ENCODE assay signal across 17 cellular contexts in genomic region chr3:42019953-42020260, GRCh38. TPM values are rescaled to one million over a fixed set of nuclear protein-coding genes. Genes with fewer than 3 reads are reported as not detected.
DNase-seq lines count a peak whose midpoint lies in the region; ATAC-seq, FAIRE-seq and TF ChIP-seq lines count a peak whose summit lies in the region.
"Had no signal": no experiment of that assay in that cellular context is flagged by ENCODE, and none has a peak within 500 bp of the region (broad histone marks: within the 10 kb centered on the region; RNA-seq: fewer than 3 reads in every experiment).

No MANE protein-coding gene starts in this region.

- peaks cover 7% of the 10 kb centered on the region for H3K36me3 Mint-ChIP-seq in memory B cell

- no peaks in the 10 kb centered on the region for H3K27me3 Mint-ChIP-seq in memory B cell
- H3K27me3 Mint-ChIP-seq: dendritic cell treated with granulocyte-macrophage colony-stimulating factor and Interleukin-4, amounts not matched to agents 40 ng/mL and 50 ng/mL, for 4 days had no signal

- H3K27me3 ChIP-seq in Karpas-422 (ENCODE audit: low read length), result no peaks in the 10 kb centered on the region
- H3K27me3 ChIP-seq in GM12878 (replicated peaks in 1 of 2; ENCODE audit: control insufficient read depth in 2 of 2, insufficient read depth in 2 of 2, low read length in 1 of 2), result no peaks in the 10 kb centered on the region
- no peaks in the 10 kb centered on the region for H3K27me3 ChIP-seq in stomach
- H3K27me3 ChIP-seq: BLaER1 treated with 17β-estradiol and CSF1 and Interleukin-3, amounts not matched to agents 10 nM and 100 nM had no signal

- ATAC-seq in GM12878, result no peak
- no peak for ATAC-seq in memory B cell (ENCODE audit: low read depth)
- no peak for ATAC-seq in omental fat pad (ENCODE audit: low FRiP score)
- ATAC-seq: K562; stimulated activated naive CD8-positive, alpha-beta T cell treated with anti-CD3 and anti-CD28 coated beads, Interleukin-15, Interleukin-2, amounts not matched to agents 100 U/mL and 50 U/mL, for 24 hours had no signal

- intact Hi-C loops in GM12878 (cut with micrococcal nuclease; ENCODE audit: unreplicated experiment), result no loop called here
- intact Hi-C loops in stomach (cut with DNase I; ENCODE audit: low total_unique reads), result loop anchor here (5.0 kb wide), 1 partner anchor 77 kb away; no protein-coding TSS in a partner anchor

- H3K4me1 ChIP-seq in Karpas-422 (ENCODE audit: low read length) (peaks cover 99% of the 10 kb centered on the region), GM12878 (ENCODE audit: control insufficient read depth, insufficient read depth, low read length) (peaks cover 20% of the 10 kb centered on the region), stomach (peaks cover 51 to 99% (median 82%) of the 10 kb centered on the region in 4 donors)

- peaks cover 100% of the 10 kb centered on the region for H3K79me2 ChIP-seq in Karpas-422 (ENCODE audit: low read length)
- H3K79me2 ChIP-seq in GM12878 (ENCODE audit: control insufficient read depth, insufficient read depth, low read length), result peaks cover 96% of the 10 kb centered on the region

- peak overlapping the region; percentile 36 for H3K4me3 Mint-ChIP-seq in memory B cell
- H3K4me3 Mint-ChIP-seq: dendritic cell treated with granulocyte-macrophage colony-stimulating factor and Interleukin-4, amounts not matched to agents 40 ng/mL and 50 ng/mL, for 4 days had no signal

- H3K27ac ChIP-seq in Karpas-422 (ENCODE audit: low read length), result no peak overlapping the region
- H3K27ac ChIP-seq in GM12878 (ENCODE audit: control insufficient read depth, insufficient read depth), result no peak overlapping the region
- H3K27ac ChIP-seq in stomach, result peak overlapping the region; percentile 12 to 89 (median 63)

- H4K20me1 ChIP-seq in Karpas-422 (ENCODE audit: insufficient read depth, low read depth, low read length) (peaks cover 73% of the 10 kb centered on the region), GM12878 (ENCODE audit: control insufficient read depth, insufficient read depth) (0 out of 2 replicates have a peak, but pooled peaks cover 3% of the 10 kb centered on the region)

- H3K36me3 ChIP-seq in Karpas-422 (ENCODE audit: insufficient read depth, low read length) (no peaks in the 10 kb centered on the region), GM12878 (ENCODE audit: control insufficient read depth in 2 of 2, insufficient read depth in 2 of 2, low read length in 1 of 2) (no peaks in the 10 kb centered on the region), stomach (no peaks in the 10 kb centered on the region)

- H3K4me2 ChIP-seq in Karpas-422 (ENCODE audit: low read depth, low read length, poor library complexity, severe bottlenecking) (peak overlapping the region; percentile 17), GM12878 (ENCODE audit: control insufficient read depth, insufficient read depth) (peak overlapping the region; percentile 57)

- SMC1A ChIA-PET in GM12878 (lab: Charles Lee; ENCODE audit: uncharacterized antibody, unreplicated experiment), result interaction anchor here (1.1 to 9.6 kb wide), 6 partner anchors 9 to 75 kb away, joined by 3 to 109 read pairs (median 5); no protein-coding TSS in a partner anchor

- no peaks in the 10 kb centered on the region for H3K9me3 Mint-ChIP-seq in memory B cell
- H3K9me3 Mint-ChIP-seq: activated T-helper 2 cell treated with anti-CD3 and anti-CD28 coated beads, Interferon-gamma antibody, Interleukin-2, Interleukin-4, amounts not matched to agents 10 μg/mL and 5 μg/mL and 100 μg/mL, durations not matched to agents 14 hours and 24 hours and 36 hours; dendritic cell treated with granulocyte-macrophage colony-stimulating factor and Interleukin-4, amounts not matched to agents 40 ng/mL and 50 ng/mL, for 4 days had no signal

- no peak for TF ChIP-seq RAD21 in GM12878 (IDR thresholded peaks at IDR 0.05; ENCODE audit: insufficient read depth, low read depth, low read length)

- no peak for FAIRE-seq in GM12878 (lab: Jason Lieb, UNC)
- FAIRE-seq: K562 had no signal

- no peaks in the 10 kb centered on the region for H3K9me2 ChIP-seq in Karpas-422 (replicated peaks; ENCODE audit: insufficient read depth, low read length)

- CTCF ChIA-PET in GM12878 (lab: Yijun Ruan, JAX), result interaction anchor here (1.1 to 1.9 kb wide), 5 partner anchors 17 to 172 kb away, joined by 4 to 8 read pairs (median 5); no protein-coding TSS in a partner anchor

- RAD21 ChIA-PET in GM12878 (lab: Charles Lee; ENCODE audit: unreplicated experiment), result interaction anchor here (1.0 to 1.3 kb wide), 2 partner anchors 47 to 80 kb away, joined by 3 to 4 read pairs; no protein-coding TSS in a partner anchor

- H3K9ac ChIP-seq in Karpas-422 (ENCODE audit: low read length), result no peak overlapping the region
- no peak overlapping the region for H3K9ac ChIP-seq in GM12878 (ENCODE audit: control insufficient read depth, insufficient read depth, low read length)
- H3K9ac ChIP-seq: BLaER1 treated with 17β-estradiol and CSF1 and Interleukin-3, amounts not matched to agents 10 nM and 100 nM had no signal

- no peak overlapping the region for H3K4me3 ChIP-seq in Karpas-422 (ENCODE audit: low read length)
- H3K4me3 ChIP-seq in GM12878, result peak overlapping the region; percentile 33; the same call in 1 of the 2 replicates
- H3K4me3 ChIP-seq in stomach, result no peak overlapping the region
- H3K4me3 ChIP-seq: BLaER1 treated with 17β-estradiol and CSF1 and Interleukin-3, amounts not matched to agents 10 nM and 100 nM; K562; lung had no signal

- TF ChIP-seq CTCF in GM12878 (IDR thresholded peaks at IDR 0.05 in 2 of 3, conservative IDR thresholded peaks at IDR 0.05 in 1 of 3; ENCODE audit: control insufficient read depth in 2 of 3, extremely low read depth in 1 of 3, insufficient read depth in 1 of 3, low read depth in 3 of 3, low read length in 3 of 3), result no peak
- TF ChIP-seq CTCF in stomach (IDR thresholded peaks at IDR 0.05), result no peak
- no peak for TF ChIP-seq CTCF in omental fat pad (IDR thresholded peaks at IDR 0.05)

- peak overlapping the region; percentile 60 for H3K27ac Mint-ChIP-seq in memory B cell
- H3K27ac Mint-ChIP-seq: activated T-helper 2 cell treated with anti-CD3 and anti-CD28 coated beads, Interferon-gamma antibody, Interleukin-2, Interleukin-4, amounts not matched to agents 10 μg/mL and 5 μg/mL and 100 μg/mL, durations not matched to agents 14 hours and 24 hours and 36 hours; dendritic cell treated with granulocyte-macrophage colony-stimulating factor and Interleukin-4, amounts not matched to agents 40 ng/mL and 50 ng/mL, for 4 days had no signal

- DNase-seq in Karpas-422, result no peak
- no peak for DNase-seq in GM12878 (ENCODE audit: low read depth, low spot score)
- DNase-seq in memory B cell (ENCODE audit: low spot score in 2 of 2), result no peak
- no peak for DNase-seq in stomach
- no peak for DNase-seq in NCI-H526 (lab: John Stamatoyannopoulos, UW)
- DNase-seq in NCI-H2029 (lab: John Stamatoyannopoulos, UW), result no peak
- DNase-seq in omental fat pad (ENCODE audit: low spot score), result no peak
- DNase-seq: aorta; NCI-H1105 treated with DMSO at 0.1 percent for 48 hours; NCI-H2227 treated with DMSO at 0.1 percent for 48 hours; NK-92 treated with Interleukin-12 subunit alpha and Interleukin-12 subunit beta, amount 100 ng/mL, for 24 hours; stimulated activated naive CD8-positive, alpha-beta T cell treated with anti-CD3 and anti-CD28 coated beads, Interleukin-15, Interleukin-2, amounts not matched to agents 100 U/mL and 50 U/mL, for 24 hours had no signal

- TF ChIP-seq POLR2A in GM12878 (IDR thresholded peaks at IDR 0.05; ENCODE audit: low read depth, low read length), result no peak
- TF ChIP-seq POLR2A in stomach (IDR thresholded peaks at IDR 0.05), result no peak

- BruUV-seq in GM12878 (replicated peaks; lab: Mats Ljungman, UMichigan), result TSS peak; percentile 2

- in situ Hi-C loops in GM12878 (cut with MboI), result no loop called here

- H2AFZ ChIP-seq in Karpas-422 (ENCODE audit: low read length) (no peak overlapping the region), GM12878 (ENCODE audit: control insufficient read depth, low read depth, low read length) (no peak overlapping the region)

- POLR2A ChIA-PET in GM12878 (lab: Charles Lee), result interaction anchor here (1.5 kb wide), 1 partner anchor 10 kb away, joined by 3 read pairs; no protein-coding TSS in a partner anchor

- TF ChIP-seq EP300 in GM12878 (IDR thresholded peaks at IDR 0.05; ENCODE audit: borderline replicate concordance in 1 of 2, control insufficient read depth in 1 of 2, low read depth in 2 of 2, low read length in 2 of 2) (no peak), stomach (IDR thresholded peaks at IDR 0.05) (no peak)

- H3K4me1 Mint-ChIP-seq in memory B cell, result peaks cover 57% of the 10 kb centered on the region

- H3K9me3 ChIP-seq in Karpas-422 (ENCODE audit: low read length), result no peaks in the 10 kb centered on the region
- no peaks in the 10 kb centered on the region for H3K9me3 ChIP-seq in GM12878 (replicated peaks; ENCODE audit: control insufficient read depth, insufficient read depth, low read length)
- no peaks in the 10 kb centered on the region for H3K9me3 ChIP-seq in stomach
- H3K9me3 ChIP-seq: BLaER1 treated with 17β-estradiol and CSF1 and Interleukin-3, amounts not matched to agents 10 nM and 100 nM had no signal

- WGBS in GM12878 (ENCODE audit: insufficient coverage, insufficient replicate concordance, low lambda C conversion rate, missing lambda C conversion rate), result 97% methylated on average over 5 of the region's 5 CpGs
- WGBS in stomach, 5 donors, result 85 to 93% (median 90%) methylated on average over 5 of the region's 5 CpGs

TF ChIP-seq in GM12878, 131 proteins besides CTCF, POLR2A, EP300 and RAD21 (continues in another document):
- TF ChIP-seq CHD4 (IDR thresholded peaks at IDR 0.05) (no peak), PAX8 (IDR thresholded peaks at IDR 0.05) (no peak)

RNA-seq across cellular contexts. Expression of gene ULK4, which starts 58.0 kb away (rescaled TPM):
- total RNA-seq in Karpas-422 (2014; rRNA removed; shearing (Covaris generic); ENCODE audit: low replicate concordance), result 8.8 and 24.7 TPM in 2 replicates
- total RNA-seq in GM12878 (2013; cell fraction: nucleolus; rRNA removed), result 62.6 and 63.8 TPM in 2 replicates
- 7.6 and 7.9 TPM in 2 replicates for total RNA-seq in GM12878 (2014; rRNA removed)
- total RNA-seq in GM12878 (2014; rRNA removed; fragmentation: Illumina TruSeq; extraction: Trizol), result 7.1 and 9.1 TPM in 2 replicates
- total RNA-seq in GM12878 (2021), result 6.1 and 6.2 TPM in 2 replicates
- 3.7 TPM for polyA plus RNA-seq in GM12878 (2011; ENCODE audit: low read depth)
- polyA plus RNA-seq in GM12878 (2011; rRNA removed), result 3.6 and 3.8 TPM in 2 replicates
- polyA plus RNA-seq in GM12878 (2011; cell fraction: cytosol; rRNA removed), result 1.7 and 1.9 TPM in 2 replicates
- 4.9 and 6.1 TPM in 2 replicates for polyA plus RNA-seq in GM12878 (2011; cell fraction: nucleus; rRNA removed)
- polyA plus RNA-seq in GM12878 (2012), result 1.9 and 2.5 TPM in 2 replicates
- polyA plus RNA-seq in GM12878 (2014; fragmentation: Illumina TruSeq; extraction: Trizol), result 3.5 and 6.8 TPM in 2 replicates
- polyA plus RNA-seq in GM12878 (2014; fragmentation: Nextera tagmentation; extraction: Ambion mirVana), result 1 to 10 TPM; 4.5 to 6.4 TPM
- polyA plus RNA-seq in GM12878 (2014; rRNA removed), result 3.9 and 6.2 TPM in 2 replicates
- polyA plus RNA-seq in GM12878 (2016; fragmentation: Nextera tagmentation; extraction: Ambion mirVana), result 1 to 10 TPM; 7.0 to 7.6 TPM
- polyA minus RNA-seq in GM12878 (2011; rRNA and poly(A)+ RNA removed), result 6.2 and 7.2 TPM in 2 replicates
- 0.80 and 2.2 TPM in 2 replicates for polyA minus RNA-seq in GM12878 (2011; cell fraction: cytosol; rRNA and poly(A)+ RNA removed)
- 12.0 and 16.6 TPM in 2 replicates for polyA minus RNA-seq in GM12878 (2011; cell fraction: nucleus; rRNA and poly(A)+ RNA removed)
- total RNA-seq in stomach, result 100 to 1,000 TPM in 1 of 5 donors, 10 to 100 TPM in 3, 1 to 10 TPM in 1; 2.3 to 150 (median 12.9) TPM
- polyA plus RNA-seq in stomach, result 1 to 10 TPM; 1.6 to 3.1 (median 3.1) TPM
- 10 to 100 TPM; 15.8 to 20.6 (median 16.3) TPM for total RNA-seq in omental fat pad

Comparison
In these comparisons a context has a peak if more than half of its experiments do, and no peak if none do; other contexts are left out.
1. H3K27ac ChIP-seq: peak in stomach (5 of 5); none in Karpas-422 (single experiment) and GM12878 (single experiment).